9 cellular contexts compared by ENCODE assay signal in the genomic region with DNA sequence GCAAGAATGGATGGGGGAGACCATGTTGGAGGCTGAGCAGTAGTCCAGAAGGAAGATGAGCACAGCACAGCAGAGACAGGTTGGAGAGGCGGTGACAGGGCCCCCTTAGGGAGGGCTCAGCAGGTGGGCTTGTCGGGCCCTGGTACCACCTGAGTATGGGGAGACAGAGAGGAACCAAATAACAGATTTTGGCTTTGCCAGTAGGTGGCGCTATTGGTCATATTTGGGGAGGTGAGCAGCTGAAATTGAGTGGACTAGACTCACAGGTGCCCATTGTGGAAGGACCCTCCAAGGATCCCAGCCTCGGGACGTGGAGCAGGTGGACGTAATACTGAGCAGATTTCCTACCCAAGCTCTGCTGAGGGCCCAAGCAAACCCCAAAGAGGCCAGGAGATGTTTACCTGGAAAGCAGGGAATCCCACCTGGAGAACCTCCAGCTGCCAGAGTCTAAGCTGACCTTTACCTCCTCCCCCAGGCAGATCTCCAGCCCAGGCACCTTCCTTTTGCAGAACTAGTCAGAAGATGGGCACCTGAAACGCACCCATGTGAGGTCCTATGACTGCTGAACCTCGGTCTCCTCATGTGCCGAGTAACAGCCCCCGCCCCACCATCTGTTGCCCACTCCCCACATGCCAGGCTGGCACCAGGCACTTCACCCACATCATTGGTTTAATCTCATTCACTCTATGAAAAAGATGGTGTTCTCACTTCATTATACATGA. TPM values are rescaled to one million over a fixed set of nuclear protein-coding genes. Genes with fewer than 3 reads are reported as not detected.
A peak's percentile ranks its signal among the peaks of the same experiment; 100 is the strongest.
DNase-seq lines count a peak whose midpoint lies in the region; ATAC-seq and TF ChIP-seq lines count a peak whose summit lies in the region.
"Had no signal": no experiment of that assay in that cellular context is flagged by ENCODE, and none has a peak within 500 bp of the region (broad histone marks: within the 10 kb centered on the region; RNA-seq: fewer than 3 reads in every experiment).

No MANE protein-coding gene starts in this region.

- in situ Hi-C loops in SK-MEL-5 (cut with HindIII; ENCODE audit: low pct_unique_long_range_greater_than_20kb, low sequenced_read_pairs), result no loop called here

- H3K27me3 ChIP-seq in cardiac muscle cell (peaks cover 7% of the 10 kb centered on the region), psoas muscle (ENCODE audit: insufficient read depth in 3 of 3, low read length in 2 of 3) (peaks cover 0 to 5% (median 0%) of the 10 kb centered on the region in 3 donors)

- no peak overlapping the region for H3K27ac ChIP-seq in cardiac muscle cell
- no peak overlapping the region for H3K27ac ChIP-seq in psoas muscle

- DNase-seq in DMS79 treated with DMSO at 0.1 percent for 48 hours (lab: John Stamatoyannopoulos, UW) (peak; percentile 16), M059J (ENCODE audit: low read depth) (peak; percentile 67), SK-MEL-5 (ENCODE audit: low read depth, low spot score) (peak; percentile 77), cardiac muscle cell (ENCODE audit: low read depth in 1 of 2, low spot score in 1 of 2) (peak; percentile 73 to 89), psoas muscle (no peak)
- peak; percentile 86 for DNase-seq in activated naive CD4-positive, alpha-beta T cell treated with anti-CD3 and anti-CD28 coated beads for 36 hours

- H3K9me3 ChIP-seq in cardiac muscle cell (ENCODE audit: low read depth) (no peaks in the 10 kb centered on the region), psoas muscle (no peaks in the 10 kb centered on the region)

- H3K4me3 ChIP-seq in cardiac muscle cell, result no peak overlapping the region
- H3K4me3 ChIP-seq in psoas muscle, result no peak overlapping the region

- peaks cover 6% of the 10 kb centered on the region for H3K4me1 Mint-ChIP-seq in activated naive CD4-positive, alpha-beta T cell treated with anti-CD3 and anti-CD28 coated beads for 36 hours (ENCODE audit: low read depth)

- H3K9me3 Mint-ChIP-seq in activated naive CD4-positive, alpha-beta T cell treated with anti-CD3 and anti-CD28 coated beads for 36 hours, result no peaks in the 10 kb centered on the region

- WGBS in psoas muscle, 3 donors, result 43 to 50% (median 46%) methylated on average over 10 of the region's 10 CpGs

- H3K4me1 ChIP-seq in cardiac muscle cell (ENCODE audit: low read depth), result no peaks in the 10 kb centered on the region
- no peaks in the 10 kb centered on the region for H3K4me1 ChIP-seq in psoas muscle

- peaks cover 33% of the 10 kb centered on the region for H3K27me3 Mint-ChIP-seq in activated naive CD4-positive, alpha-beta T cell treated with anti-CD3 and anti-CD28 coated beads for 36 hours (ENCODE audit: low read depth)

- TF ChIP-seq CTCF in cardiac muscle cell (IDR thresholded peaks at IDR 0.05; ENCODE audit: low read depth, low read length), result peak; percentile 77
- peak; percentile 66 for TF ChIP-seq CTCF in psoas muscle (IDR thresholded peaks at IDR 0.05)

- no peaks in the 10 kb centered on the region for H3K36me3 Mint-ChIP-seq in activated naive CD4-positive, alpha-beta T cell treated with anti-CD3 and anti-CD28 coated beads for 36 hours (ENCODE audit: low read depth)
- H3K36me3 Mint-ChIP-seq: activated naive CD8-positive, alpha-beta T cell had no signal

- CTCF ChIA-PET in activated naive CD4-positive, alpha-beta T cell treated with anti-CD3 and anti-CD28 coated beads for 36 hours (lab: Charles Lee), result interaction anchor here (0.7 to 11.2 kb wide), 15 partner anchors 13 to 370 kb away, joined by 3 to 184 read pairs (median 3); no protein-coding TSS in a partner anchor

- H3K36me3 ChIP-seq in cardiac muscle cell (no peaks in the 10 kb centered on the region), psoas muscle (ENCODE audit: insufficient read depth in 1 of 2, low read depth in 1 of 2) (no peaks in the 10 kb centered on the region)

- intact Hi-C loops in activated naive CD4-positive, alpha-beta T cell treated with anti-CD3 and anti-CD28 coated beads for 36 hours (cut with micrococcal nuclease), result loop anchor here (1.0 to 5.0 kb wide), 4 partner anchors 120 to 321 kb away; no protein-coding TSS in a partner anchor
- intact Hi-C loops in psoas muscle (cut with DNase I), result loop anchor here in 1 of 2 donors (5.0 kb wide), 1 partner anchor 368 kb away; no protein-coding TSS in a partner anchor

- H3K27ac Mint-ChIP-seq in activated naive CD4-positive, alpha-beta T cell treated with anti-CD3 and anti-CD28 coated beads for 36 hours, result no peak overlapping the region
- H3K27ac Mint-ChIP-seq: activated naive CD8-positive, alpha-beta T cell had no signal

- no peak overlapping the region for H3K4me3 Mint-ChIP-seq in activated naive CD4-positive, alpha-beta T cell treated with anti-CD3 and anti-CD28 coated beads for 36 hours
- H3K4me3 Mint-ChIP-seq: activated naive CD8-positive, alpha-beta T cell had no signal

- ATAC-seq in psoas muscle (peak in 3 of 4 donors; percentile 38 to 65 (median 54)), GM21447 (IDR thresholded peaks at IDR 0.05; ENCODE audit: unreplicated experiment) (no peak), esophagus mucosa (no peak)

RNA-seq across cellular contexts. Expression of gene CORO2B, which starts 24.6 kb away (rescaled TPM):
- total RNA-seq in M059J (2014; rRNA removed; shearing (Covaris generic)), result 6.7 and 10.5 TPM in 2 replicates
- total RNA-seq in SK-MEL-5 (2014; rRNA removed; shearing (Covaris generic)), result 0.13 TPM in 1 of 2 replicates, not detected in the other
- polyA plus RNA-seq in SK-MEL-5 (2015; cell fraction: cytosol; rRNA removed), result 0.03 and 0.06 TPM in 2 replicates
- not detected in 2 replicates for polyA plus RNA-seq in SK-MEL-5 (2015; cell fraction: nucleus; rRNA removed)
- not detected for total RNA-seq in activated naive CD4-positive, alpha-beta T cell treated with anti-CD3 and anti-CD28 coated beads for 36 hours
- total RNA-seq in cardiac muscle cell (2.9 and 3.3 TPM in 2 replicates), psoas muscle (1 to 10 TPM; 1.4 to 3.0 (median 2.2) TPM), esophagus mucosa (0.12 TPM)
- polyA plus RNA-seq in cardiac muscle cell (1.6 and 3.0 TPM in 2 replicates), psoas muscle (1 to 10 TPM; 1.1 to 3.2 (median 1.2) TPM)

Comparison
In these comparisons a context has a peak if more than half of its experiments do, and no peak if none do; other contexts are left out.
1. DNase-seq: peak in DMS79 treated with DMSO at 0.1 percent for 48 hours (single experiment), M059J (single experiment), SK-MEL-5 (single experiment), activated naive CD4-positive, alpha-beta T cell treated with anti-CD3 and anti-CD28 coated beads for 36 hours (single experiment) and cardiac muscle cell (2 of 2); none in psoas muscle (0 of 2).
2. ATAC-seq: peak in psoas muscle (3 of 4); none in GM21447 (single experiment) and esophagus mucosa (single experiment).